In genomic region chr7:32670626-32671025, GRCh38 we compare ENCODE assay signal across 8 cellular contexts.
DNase-seq lines count a peak whose midpoint lies in the region; ATAC-seq, FAIRE-seq and TF ChIP-seq lines count a peak whose summit lies in the region.
"Not testable (repeated sequence)": the region's sequence is repeated elsewhere in the genome, so short reads cannot be mapped to it uniquely, and the experiment has no call there.

No MANE protein-coding gene starts in this region.

- peaks cover 27% of the 10 kb centered on the region for H3K4me1 Mint-ChIP-seq in osteocyte (ENCODE audit: unreplicated experiment)

- H3K4me2 ChIP-seq in BLaER1, result peak overlapping the region; percentile 34
- H3K4me2 ChIP-seq in K562 (ENCODE audit: insufficient read depth, low read length), result not testable (repeated sequence)

- not testable (repeated sequence) for TF ChIP-seq POLR2A in K562 (conservative IDR thresholded peaks at IDR 0.05)

- not testable (repeated sequence) for H3K27me3 ChIP-seq in BLaER1; SJCRH30; K562 (ENCODE audit: control insufficient read depth in 2 of 2, insufficient read depth in 2 of 2, low read length in 2 of 2)

- not testable (repeated sequence) for ATAC-seq in K562
- peak; percentile 21 for ATAC-seq in left colon

- peak overlapping the region; percentile 61 for H3K27ac Mint-ChIP-seq in osteocyte (ENCODE audit: unreplicated experiment)

- not testable (repeated sequence) for H3K9me3 ChIP-seq in BLaER1; HEK293 (ENCODE audit: control insufficient read depth, insufficient read depth, low read depth, low read length); SJCRH30 (replicated peaks); K562 (replicated peaks; ENCODE audit: control insufficient read depth, insufficient read depth, low read depth, low read length)

- not testable (repeated sequence) for H3K9me1 ChIP-seq in K562 (ENCODE audit: control insufficient read depth, insufficient read depth, low read length)

- peak overlapping the region; percentile 64; the same call in 1 of the 2 replicates for H2AFZ ChIP-seq in K562 (ENCODE audit: low read depth, low read length)

- CTCF ChIA-PET in HEK293 (lab: Yijun Ruan, JAX), result interaction anchor here (0.6 kb wide), 2 partner anchors 461 to 1386 kb away, joined by 3 read pairs; no protein-coding TSS in a partner anchor
- CTCF ChIA-PET in K562 (lab: Yijun Ruan, JAX; ENCODE audit: low intra/inter-chr PET ratio), result not testable (repeated sequence)

- DNase-seq in NCI-H146 treated with DMSO at 0.1 percent for 48 hours (lab: John Stamatoyannopoulos, UW; ENCODE audit: unreplicated experiment) (peak; percentile 8), SJCRH30 (peak; percentile 35 to 38)
- DNase-seq in K562 (ENCODE audit: extremely low read depth in 1 of 4, low spot score in 3 of 4); left colon; osteocyte (ENCODE audit: extremely low spot score, unreplicated experiment); urothelium cell line (ENCODE audit: low spot score): not testable (repeated sequence)

- not testable (repeated sequence) for H3K9me3 Mint-ChIP-seq in osteocyte (ENCODE audit: unreplicated experiment)

- intact Hi-C loops in K562 (cut with micrococcal nuclease), result loop anchor here (5.0 kb wide), 2 partner anchors 33 to 83 kb away; no protein-coding TSS in a partner anchor
- intact Hi-C loops in left colon (cut with DNase I, micrococcal nuclease), result not testable (repeated sequence)

- H3K9ac ChIP-seq in BLaER1; K562 (ENCODE audit: insufficient read depth in 1 of 2, low read depth in 2 of 2, low read length in 2 of 2): not testable (repeated sequence)

- not testable (repeated sequence) for H3K79me2 ChIP-seq in K562 (ENCODE audit: control insufficient read depth, insufficient read depth, low read length)

- not testable (repeated sequence) for FAIRE-seq in K562 (lab: Jason Lieb, UNC)
- FAIRE-seq in urothelium cell line (lab: Jason Lieb, UNC), result peak; percentile 75

- not testable (repeated sequence) for TF ChIP-seq RAD21 in K562 (CRISPR knock-in tag; conservative IDR thresholded peaks at IDR 0.05 in 1 of 2, IDR thresholded peaks at IDR 0.05 in 1 of 2)

- not testable (repeated sequence) for H3K36me3 Mint-ChIP-seq in osteocyte (ENCODE audit: unreplicated experiment)

- not testable (repeated sequence) for H3K27ac ChIP-seq in BLaER1; HEK293 (ENCODE audit: extremely low read depth, low read depth, low read length)
- H3K27ac ChIP-seq in SJCRH30 (peak overlapping the region; percentile 39), K562 (ENCODE audit: extremely low read depth, low read depth, low read length) (peak overlapping the region; percentile 82; the same call in 2 of the 3 replicates)

- H3K36me3 ChIP-seq in BLaER1; HEK293 (ENCODE audit: control insufficient read depth in 2 of 2, insufficient read depth in 1 of 2, low read length in 2 of 2); SJCRH30; K562 (ENCODE audit: control insufficient read depth, insufficient read depth, low read length): not testable (repeated sequence)

- not testable (repeated sequence) for BruUV-seq in K562 (replicated peaks; lab: Mats Ljungman, UMichigan)

- in situ Hi-C loops in K562 (cut with MboI), result not testable (repeated sequence)

- H3K4me3 ChIP-seq in BLaER1; HEK293 (ENCODE audit: low read depth, low read length); SJCRH30; K562: not testable (repeated sequence)

- POLR2A ChIA-PET in HEK293 (lab: Yijun Ruan, JAX), result not testable (repeated sequence)
- POLR2A ChIA-PET in K562 (lab: Yijun Ruan, JAX), result interaction anchor here (1.2 to 2.4 kb wide), 3 partner anchors 9 to 52 kb away, joined by 4 to 8 read pairs (median 5); no protein-coding TSS in a partner anchor

- H3K4me1 ChIP-seq in BLaER1, result peaks cover 24% of the 10 kb centered on the region
- not testable (repeated sequence) for H3K4me1 ChIP-seq in HEK293 (ENCODE audit: control insufficient read depth, insufficient read depth, low read length)
- peaks cover 10% of the 10 kb centered on the region for H3K4me1 ChIP-seq in SJCRH30
- H3K4me1 ChIP-seq in K562 (replicated peaks in 1 of 2; ENCODE audit: control insufficient read depth in 2 of 2, insufficient read depth in 2 of 2, low read length in 2 of 2), result peaks cover 4 to 32% of the 10 kb centered on the region in 2 experiments

- H3K27me3 Mint-ChIP-seq in osteocyte (ENCODE audit: unreplicated experiment), result not testable (repeated sequence)

- H4K20me1 ChIP-seq in BLaER1; K562 (replicated peaks; ENCODE audit: control insufficient read depth, insufficient read depth, low read length): not testable (repeated sequence)

- 83% methylated on average over 6 of the region's 7 CpGs for WGBS in K562 (ENCODE audit: insufficient coverage, low coverage, missing lambda C conversion rate)

- TF ChIP-seq EP300 in K562 (IDR thresholded peaks at IDR 0.05; ENCODE audit: low read length), result not testable (repeated sequence)

- TF ChIP-seq CTCF in HEK293 (tag by site-specific recombination; IDR thresholded peaks at IDR 0.05); K562 (IDR thresholded peaks at IDR 0.05 in 2 of 3, conservative IDR thresholded peaks at IDR 0.05 in 1 of 3; ENCODE audit: insufficient read depth in 2 of 3, low read depth in 1 of 3, low read length in 3 of 3); osteocyte (IDR thresholded peaks at IDR 0.05): not testable (repeated sequence)

- H3K4me3 Mint-ChIP-seq in osteocyte (ENCODE audit: unreplicated experiment), result not testable (repeated sequence)

TF ChIP-seq in HEK293, 187 proteins besides CTCF, POLR2A, EP300 and RAD21:
- peak; percentile 58 for TF ChIP-seq ZNF341 (tag by site-specific recombination; IDR thresholded peaks at IDR 0.05; ENCODE audit: low read depth)
